ENCODE assay signal across 1 cellular context in the genomic region with DNA sequence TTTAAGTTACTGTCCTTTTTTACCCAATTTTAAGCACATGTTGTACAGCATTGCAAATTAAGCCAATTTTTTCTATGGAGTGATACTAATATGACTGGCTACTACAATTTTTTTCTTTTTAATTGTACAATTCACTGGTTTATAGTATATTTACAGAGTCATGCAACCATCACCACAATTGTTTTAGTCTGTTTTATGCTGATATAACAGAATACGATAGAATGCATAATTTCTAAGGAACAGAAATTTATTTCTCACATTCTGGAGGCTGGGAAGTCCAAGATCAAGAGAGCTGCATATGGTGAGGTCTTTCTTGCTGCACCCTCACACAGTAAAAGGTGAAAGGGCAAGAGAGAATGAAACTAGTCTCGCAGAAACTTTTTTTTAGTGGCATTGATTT.
TF ChIP-seq lines count a peak whose summit lies in the region.

No MANE protein-coding gene starts in this region.

TF ChIP-seq in K562, 482 proteins besides CTCF, POLR2A, EP300 and RAD21 (continued from another document):
- TF ChIP-seq, protein P1, sequence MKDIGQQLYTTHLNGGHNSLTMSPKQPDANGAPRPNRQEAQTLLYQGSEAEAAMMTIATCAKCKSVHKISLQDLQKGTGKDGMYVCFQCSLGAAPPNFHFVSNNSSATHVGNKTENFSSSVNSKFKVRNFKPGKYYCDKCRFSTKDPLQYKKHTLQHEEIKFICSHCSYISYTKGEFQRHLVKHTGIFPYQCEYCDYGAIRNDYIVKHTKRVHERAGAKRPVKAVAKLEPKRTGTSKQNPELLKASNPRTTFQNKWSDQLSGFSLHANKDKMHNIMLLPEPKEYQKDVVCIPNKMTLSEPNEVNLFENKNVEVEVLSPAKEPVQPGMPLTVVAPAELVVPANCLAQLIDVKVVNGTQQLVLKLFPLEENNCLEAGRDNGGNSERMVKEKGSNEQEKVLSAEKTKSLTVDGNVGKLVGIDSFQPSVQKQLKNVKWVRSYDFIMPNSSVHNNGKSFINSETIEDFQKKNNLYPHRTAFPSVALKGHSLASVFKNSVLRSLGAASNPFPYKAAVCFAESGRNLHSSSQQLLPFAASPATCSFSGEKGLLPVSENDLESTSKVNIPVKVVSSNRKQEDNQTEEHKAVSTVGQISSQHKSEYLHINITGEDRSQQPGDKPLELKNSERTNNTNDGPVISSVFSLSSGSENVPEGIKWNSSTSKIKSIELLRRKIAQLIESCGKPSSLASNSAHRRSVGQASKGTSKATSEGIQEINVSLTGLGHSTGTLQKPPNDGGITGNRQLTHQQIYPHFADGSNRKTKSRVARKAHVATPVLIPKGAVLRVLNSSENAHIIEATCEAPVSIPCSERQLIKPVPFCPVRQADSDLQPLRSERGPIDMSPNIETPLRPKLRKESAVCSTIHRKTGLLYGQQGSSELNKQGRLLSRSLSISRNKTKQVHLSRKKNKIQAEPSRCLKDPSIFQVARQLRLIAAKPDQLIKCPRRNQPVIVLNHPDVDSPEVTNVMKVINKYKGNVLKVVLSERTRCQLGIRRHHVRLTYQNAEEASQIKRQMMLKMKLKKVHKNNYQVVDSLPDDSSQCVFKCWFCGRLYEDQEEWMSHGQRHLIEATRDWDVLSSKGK (CRISPR knock-in tag; IDR thresholded peaks at IDR 0.05), result no peak
- 0 out of 2 replicates have a peak, but pooled peaks have one; percentile 12 for TF ChIP-seq MAFG (tag; conservative IDR thresholded peaks at IDR 0.05)
- TF ChIP-seq, protein P2, sequence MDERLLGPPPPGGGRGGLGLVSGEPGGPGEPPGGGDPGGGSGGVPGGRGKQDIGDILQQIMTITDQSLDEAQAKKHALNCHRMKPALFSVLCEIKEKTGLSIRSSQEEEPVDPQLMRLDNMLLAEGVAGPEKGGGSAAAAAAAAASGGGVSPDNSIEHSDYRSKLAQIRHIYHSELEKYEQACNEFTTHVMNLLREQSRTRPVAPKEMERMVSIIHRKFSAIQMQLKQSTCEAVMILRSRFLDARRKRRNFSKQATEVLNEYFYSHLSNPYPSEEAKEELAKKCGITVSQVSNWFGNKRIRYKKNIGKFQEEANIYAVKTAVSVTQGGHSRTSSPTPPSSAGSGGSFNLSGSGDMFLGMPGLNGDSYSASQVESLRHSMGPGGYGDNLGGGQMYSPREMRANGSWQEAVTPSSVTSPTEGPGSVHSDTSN (CRISPR knock-in tag; IDR thresholded peaks at IDR 0.05; ENCODE audit: low read depth), result no peak
- TF ChIP-seq, protein P2 (tag; conservative IDR thresholded peaks at IDR 0.05; ENCODE audit: low read depth), result no peak
- TF ChIP-seq XRCC3 (IDR thresholded peaks at IDR 0.05), result no peak
- TF ChIP-seq ZNF717 (CRISPR knock-in tag; IDR thresholded peaks at IDR 0.05), result no peak
- no peak for TF ChIP-seq TAF7 (tag; IDR thresholded peaks at IDR 0.05)
- no peak for TF ChIP-seq HDAC3 (IDR thresholded peaks at IDR 0.05; ENCODE audit: borderline replicate concordance, partially characterized antibody)
- TF ChIP-seq RBM34 (IDR thresholded peaks at IDR 0.05; ENCODE audit: borderline replicate concordance, insufficient read depth, low read length), result no peak
- no peak for TF ChIP-seq FOXJ2 (tag; IDR thresholded peaks at IDR 0.05)
- TF ChIP-seq DACH1 (IDR thresholded peaks at IDR 0.05; ENCODE audit: partially characterized antibody), result no peak
- no peak for TF ChIP-seq ZC3H4 (CRISPR knock-in tag; IDR thresholded peaks at IDR 0.05; ENCODE audit: borderline replicate concordance)
